ENCODE assay signal across 36 cellular contexts in the genomic region with DNA sequence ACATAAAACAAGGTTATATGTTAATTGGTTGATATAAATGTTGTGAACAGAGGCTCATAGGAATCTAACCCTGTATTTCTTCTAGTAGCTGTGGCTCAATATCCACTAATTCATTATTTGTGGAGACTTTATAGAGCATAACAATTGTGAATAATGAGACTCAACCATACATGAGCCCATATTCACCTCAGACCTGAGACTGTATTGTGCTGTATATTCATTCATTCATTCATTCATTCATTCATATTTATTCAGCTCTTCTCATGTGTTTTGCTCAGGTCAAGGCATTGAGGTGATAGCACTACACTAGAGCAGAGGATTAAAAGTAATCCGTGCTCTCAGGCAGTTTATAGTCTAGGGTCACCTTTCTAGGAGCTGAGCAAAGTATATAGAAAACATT. TPM values are rescaled to one million over a fixed set of nuclear protein-coding genes. Genes with fewer than 3 reads are reported as not detected.
"Had no signal": no experiment of that assay in that cellular context is flagged by ENCODE, and none has a peak within 500 bp of the region (broad histone marks: within the 10 kb centered on the region; RNA-seq: fewer than 3 reads in every experiment).

No MANE protein-coding gene starts in this region.

- H3K36me3 ChIP-seq: MG63 had no signal

- H3K9me3 ChIP-seq: MG63 had no signal

- H3K27me3 ChIP-seq: MG63 had no signal

- H3K4me3 ChIP-seq: MG63 had no signal

- DNase-seq: Karpas-422, Kasumi-1, MG63, MM.1S, MV-4-11, NCI-H1048, NCI-H1092, NCI-H1092 treated with DMSO at 0.1 percent for 48 hours, NCI-H1105, NCI-H1105 treated with DMSO at 0.1 percent for 48 hours, NCI-H1417, NCI-H1417 treated with DMSO at 0.1 percent for 48 hours, NCI-H1436, NCI-H1436 treated with DMSO at 0.1 percent for 48 hours, NCI-H146, NCI-H1694, NCI-H1694 treated with DMSO at 0.1 percent for 48 hours, NCI-H187, NCI-H187 treated with DMSO at 0.1 percent for 48 hours, NCI-H1930, NCI-H2029, NCI-H2029 treated with DMSO at 0.1 percent for 48 hours, NCI-H2081, NCI-H2081 treated with DMSO at 0.1 percent for 48 hours, NCI-H2107, NCI-H2171, NCI-H2171 treated with DMSO at 0.1 percent for 48 hours, NCI-H2227 treated with DMSO at 0.1 percent for 48 hours, NCI-H226, NCI-H345, NCI-H446, NCI-H446 treated with DMSO at 0.1 percent for 48 hours, NCI-H510A, NCI-H510A treated with DMSO at 0.1 percent for 48 hours, NCI-H524 had no signal

RNA-seq across cellular contexts. Expression of gene ANXA3, which starts 24.5 kb away (rescaled TPM):
- total RNA-seq: LHCN-M2 had no signal
